ENCODE assay signal across 8 cellular contexts in the genomic region with DNA sequence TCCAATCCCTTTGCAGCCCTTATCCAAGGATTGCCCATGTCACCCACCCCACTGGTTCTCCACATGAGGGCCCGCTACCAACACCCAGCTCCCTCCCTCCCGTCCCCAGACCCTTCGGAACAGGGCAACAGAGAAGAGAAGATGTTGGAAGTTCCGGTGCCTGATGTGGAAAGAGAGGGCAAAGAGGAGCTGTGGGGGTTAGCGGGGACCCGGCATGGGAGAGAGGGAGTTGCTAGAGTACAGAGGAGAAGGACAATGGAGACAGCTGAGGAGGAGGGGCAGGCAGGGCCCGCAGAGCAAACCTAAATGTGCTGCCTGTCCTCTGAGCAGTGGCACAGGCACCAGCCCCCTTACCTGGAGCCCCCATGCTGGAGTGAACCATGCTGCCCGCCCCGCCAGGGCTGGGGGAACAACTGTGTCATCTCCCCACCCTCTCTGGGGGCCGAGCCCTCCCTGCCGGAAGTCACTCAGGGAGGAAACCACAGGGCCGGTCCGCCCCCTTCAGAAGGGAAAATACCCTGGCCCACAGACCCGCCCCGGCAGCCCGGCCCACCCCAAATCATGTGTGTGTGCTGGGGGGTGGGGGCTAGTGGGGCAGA. TPM values are rescaled to one million over a fixed set of nuclear protein-coding genes. Genes with fewer than 3 reads are reported as not detected.
DNase-seq lines count a peak whose midpoint lies in the region; ATAC-seq and TF ChIP-seq lines count a peak whose summit lies in the region.

A gene (minus strand): TSS at position 417 of the 599 bp plus-strand sequence. CDS start 35 bp downstream, at position 382.

- peak within 1 kb of the TSS; percentile 57 for H2BK120ac ChIP-seq in IMR-90 (ENCODE audit: low read depth, low read length)

- peak within 1 kb of the TSS; percentile 12 for H3K14ac ChIP-seq in IMR-90 (replicated peaks; ENCODE audit: low read depth, low read length)

- H3K36me3 Mint-ChIP-seq in activated CD8-positive, alpha-beta T cell treated with anti-CD3 and anti-CD28 coated beads for 36 hours (ENCODE audit: low read depth): peaks cover 6% of the 10 kb centered on the region

- no peaks in the 10 kb centered on the region for H3K36me3 ChIP-seq in IMR-90 (ENCODE audit: control insufficient read depth, insufficient read depth, low read length)
- no peaks in the 10 kb centered on the region for H3K36me3 ChIP-seq in osteoblast (ENCODE audit: insufficient read depth, low read length)
- no peaks in the 10 kb centered on the region for H3K36me3 ChIP-seq in tibial artery

- H2AFZ ChIP-seq in IMR-90 (replicated peaks; ENCODE audit: low read length, poor library complexity) (peak within 1 kb of the TSS; percentile 91), osteoblast (ENCODE audit: low read length) (peak within 1 kb of the TSS; percentile 85)

- H2BK15ac ChIP-seq in IMR-90 (ENCODE audit: low read depth, low read length): peak within 1 kb of the TSS; percentile 45; the same call in 2 of the 3 replicates

- TF ChIP-seq POLR2A in GM18951 (IDR thresholded peaks at IDR 0.05; ENCODE audit: extremely low read depth, insufficient read depth, insufficient read length) (peak; percentile 74), IMR-90 (IDR thresholded peaks at IDR 0.05; ENCODE audit: low read depth, low read length) (no peak)

- CTCF ChIA-PET in IMR-90 (lab: Yijun Ruan, JAX): interaction anchor here (0.6 to 2.1 kb wide), 4 partner anchors 21 to 164 kb away, joined by 3 to 6 read pairs (median 4); no protein-coding TSS in a partner anchor
- CTCF ChIA-PET in activated CD8-positive, alpha-beta T cell treated with anti-CD3 and anti-CD28 coated beads for 36 hours (lab: Charles Lee): interaction anchor here (0.6 to 6.0 kb wide), 40 partner anchors 9 to 288 kb away, joined by 3 to 70 read pairs (median 4); a partner anchor contains a TSS

- H2BK20ac ChIP-seq in IMR-90 (ENCODE audit: low read depth, low read length): peak within 1 kb of the TSS; percentile 52

- no peaks in the 10 kb centered on the region for H3K9me3 Mint-ChIP-seq in activated CD8-positive, alpha-beta T cell treated with anti-CD3 and anti-CD28 coated beads for 36 hours

- H3K4ac ChIP-seq in IMR-90 (ENCODE audit: low read depth, low read length): peak within 1 kb of the TSS; percentile 42

- H3K4me1 Mint-ChIP-seq in activated CD8-positive, alpha-beta T cell treated with anti-CD3 and anti-CD28 coated beads for 36 hours (ENCODE audit: low read depth): peaks cover 48% of the 10 kb centered on the region

- H3K79me2 ChIP-seq in osteoblast (ENCODE audit: insufficient read depth, low read length): peaks cover 3% of the 10 kb centered on the region

- BruUV-seq in IMR-90 (replicated peaks; lab: Mats Ljungman, UMichigan): no TSS peak

- ATAC-seq in IMR-90 (ENCODE audit: low read depth): no peak
- ATAC-seq in activated CD8-positive, alpha-beta T cell treated with anti-CD3 and anti-CD28 coated beads for 36 hours: peak; percentile 80

- in situ Hi-C loops in GM18951 (cut with MboI; ENCODE audit: low sequenced_read_pairs, unreplicated experiment) (no loop called here), IMR-90 (cut with MboI; ENCODE audit: low sequenced_read_pairs) (loop anchor here (10.0 kb wide), 1 partner anchor 193 kb away; a partner anchor contains a TSS)

- DNase-seq in IMR-90: no peak
- DNase-seq in activated CD8-positive, alpha-beta T cell treated with anti-CD3 and anti-CD28 coated beads for 36 hours: peak; percentile 95
- peak; percentile 44 for DNase-seq in epithelial cell of esophagus (ENCODE audit: low read depth)
- peak; percentile 87 for DNase-seq in osteoblast (ENCODE audit: insufficient read length, low spot score, missing footprints)
- DNase-seq in tibial artery: peak; percentile 56 to 70
- DNase-seq in NCI-H2196 (lab: John Stamatoyannopoulos, UW; ENCODE audit: unreplicated experiment): no peak
- DNase-seq in SK-N-DZ (ENCODE audit: low spot score): no peak

- TF ChIP-seq CTCF in IMR-90 (conservative IDR thresholded peaks at IDR 0.05; ENCODE audit: low read depth, low read length) (no peak), epithelial cell of esophagus (IDR thresholded peaks at IDR 0.05; ENCODE audit: insufficient read depth, low read depth, low read length, missing control alignments) (no peak), osteoblast (IDR thresholded peaks at IDR 0.05; ENCODE audit: extremely low read depth, low read depth, low read length) (no peak), tibial artery (IDR thresholded peaks at IDR 0.05) (no peak)
- no peak for TF ChIP-seq CTCF in activated CD8-positive, alpha-beta T cell treated with anti-CD3 and anti-CD28 coated beads for 36 hours (IDR thresholded peaks at IDR 0.05)

- peaks cover 8 to 19% of the 10 kb centered on the region in 2 experiments; a peak in 3 of 4 replicates for H3K79me1 ChIP-seq in IMR-90 (ENCODE audit: low read depth in 1 of 2, low read length in 2 of 2)

- H3K9ac ChIP-seq in IMR-90 (ENCODE audit: low read depth, low read length): no peak within 1 kb of the TSS; the same call in 1 of the 2 replicates

- H3K4me1 ChIP-seq in IMR-90 (ENCODE audit: control insufficient read depth, insufficient read depth, low read length): peaks cover 14% of the 10 kb centered on the region
- H3K4me1 ChIP-seq in osteoblast (ENCODE audit: insufficient read depth, low read length): peaks cover 19% of the 10 kb centered on the region
- H3K4me1 ChIP-seq in tibial artery: peaks cover 0 to 14% (median 12%) of the 10 kb centered on the region in 4 donors

- TF ChIP-seq RAD21 in IMR-90 (IDR thresholded peaks at IDR 0.05; ENCODE audit: low read length): no peak

- H3K23ac ChIP-seq in IMR-90 (ENCODE audit: low read depth, low read length): peak within 1 kb of the TSS; percentile 52

- intact Hi-C loops in IMR-90 (cut with micrococcal nuclease) (loop anchor here (2.0 to 10.0 kb wide), 5 partner anchors 23 to 273 kb away; a partner anchor contains a TSS), tibial artery (cut with DNase I; ENCODE audit: low total_unique reads) (loop anchor here (5.0 to 10.0 kb wide), 3 partner anchors 50 to 193 kb away; a partner anchor contains a TSS)
- intact Hi-C loops in activated CD8-positive, alpha-beta T cell treated with anti-CD3 and anti-CD28 coated beads for 36 hours (cut with micrococcal nuclease): loop anchor here (2.0 to 10.0 kb wide), 3 partner anchors 23 to 153 kb away; no protein-coding TSS in a partner anchor

- H3K4me3 ChIP-seq in IMR-90 (ENCODE audit: insufficient read depth, low read depth, low read length) (peak within 1 kb of the TSS; percentile 30; the same call in 1 of the 2 replicates), epithelial cell of esophagus (ENCODE audit: low read length) (peak within 1 kb of the TSS; percentile 35), osteoblast (ENCODE audit: insufficient read depth, low read length) (peak within 1 kb of the TSS; percentile 65), tibial artery (peak within 1 kb of the TSS; percentile 16 to 32)

- peak within 1 kb of the TSS; percentile 1 to 61; a peak in 1 of 4 replicates for H4K8ac ChIP-seq in IMR-90 (ENCODE audit: low read depth in 2 of 2, low read length in 2 of 2)

- peaks cover 13% of the 10 kb centered on the region for H3K27me3 ChIP-seq in IMR-90 (ENCODE audit: control insufficient read depth, insufficient read depth, low read length)
- H3K27me3 ChIP-seq in osteoblast (ENCODE audit: insufficient read depth, low read length): peaks cover 6% of the 10 kb centered on the region
- H3K27me3 ChIP-seq in tibial artery: peaks cover 0 to 59% of the 10 kb centered on the region in 2 donors

- peak within 1 kb of the TSS; percentile 85 for H2AK9ac ChIP-seq in IMR-90 (replicated peaks; ENCODE audit: low read depth, low read length, poor library complexity)

- H4K5ac ChIP-seq in IMR-90 (ENCODE audit: low read depth, low read length): peak within 1 kb of the TSS; percentile 33; the same call in 1 of the 2 replicates

- H3K27ac ChIP-seq in IMR-90 (ENCODE audit: insufficient read depth, low read length) (no peak within 1 kb of the TSS; the same call in 1 of the 2 replicates), osteoblast (ENCODE audit: low read depth, low read length) (no peak within 1 kb of the TSS), tibial artery (no peak within 1 kb of the TSS)

- H3K27me3 Mint-ChIP-seq in activated CD8-positive, alpha-beta T cell treated with anti-CD3 and anti-CD28 coated beads for 36 hours: no peaks in the 10 kb centered on the region

- H4K20me1 ChIP-seq in IMR-90 (ENCODE audit: insufficient read depth, low read length) (no peaks in the 10 kb centered on the region), osteoblast (ENCODE audit: insufficient read depth, low read length) (no peaks in the 10 kb centered on the region)

- H4K91ac ChIP-seq in IMR-90 (ENCODE audit: insufficient read depth, low read depth, low read length): peak within 1 kb of the TSS; percentile 83

- dilution Hi-C loops in IMR-90 (cut with HindIII; ENCODE audit: low sequenced_read_pairs, unreplicated experiment): no loop called here

- H3K4me3 Mint-ChIP-seq in activated CD8-positive, alpha-beta T cell treated with anti-CD3 and anti-CD28 coated beads for 36 hours: peak within 1 kb of the TSS; percentile 78

- H2AK5ac ChIP-seq in IMR-90 (ENCODE audit: low read depth, low read length): peak within 1 kb of the TSS; percentile 77

- H3K9me1 ChIP-seq in IMR-90 (ENCODE audit: insufficient read depth, low read length): peaks cover 12% of the 10 kb centered on the region

- WGBS in IMR-90 (ENCODE audit: extremely low coverage in 2 of 2, insufficient read length in 1 of 2), 2 experiments: no CpG with 5 or more reads among the region's 16 CpGs

- H2BK5ac ChIP-seq in IMR-90 (ENCODE audit: low read depth, low read length, poor library complexity, severe bottlenecking): no peak within 1 kb of the TSS

- peak within 1 kb of the TSS; percentile 79 for H3K27ac Mint-ChIP-seq in activated CD8-positive, alpha-beta T cell treated with anti-CD3 and anti-CD28 coated beads for 36 hours

- POLR2A ChIA-PET in IMR-90 (lab: Charles Lee; ENCODE audit: unreplicated experiment): no interaction called here
- POLR2A ChIA-PET in activated CD8-positive, alpha-beta T cell treated with anti-CD3 and anti-CD28 coated beads for 36 hours (lab: Charles Lee): interaction anchor here (0.7 to 3.1 kb wide), 8 partner anchors 9 to 115 kb away, joined by 3 to 22 read pairs (median 3); a partner anchor contains a TSS

- H3K9me3 ChIP-seq in IMR-90 (ENCODE audit: control insufficient read depth, insufficient read depth, low read length): no peaks in the 10 kb centered on the region
- no peaks in the 10 kb centered on the region for H3K9me3 ChIP-seq in osteoblast (ENCODE audit: low read depth, low read length)
- no peaks in the 10 kb centered on the region for H3K9me3 ChIP-seq in tibial artery

- no peak within 1 kb of the TSS for H3K18ac ChIP-seq in IMR-90 (ENCODE audit: low read depth, low read length)

- no peak within 1 kb of the TSS for H3K56ac ChIP-seq in IMR-90 (ENCODE audit: extremely low read depth, insufficient read depth, low read length)

- H3K4me2 ChIP-seq in IMR-90 (ENCODE audit: low read depth, low read length): peak within 1 kb of the TSS; percentile 82
- H3K4me2 ChIP-seq in osteoblast (ENCODE audit: insufficient read depth, low read length): peak within 1 kb of the TSS; percentile 86

RNA-seq across cellular contexts. Expression of the gene that starts here (rescaled TPM):
- 0.54 and 0.56 TPM in 2 replicates for total RNA-seq in IMR-90 (2012; rRNA removed)
- polyA plus RNA-seq in IMR-90 (2012; rRNA removed): 5.0 and 6.6 TPM in 2 replicates
- 1.8 and 5.3 TPM in 2 replicates for polyA plus RNA-seq in IMR-90 (2012; cell fraction: cytosol; rRNA removed)
- 11.7 and 16.9 TPM in 2 replicates for polyA plus RNA-seq in IMR-90 (2012; cell fraction: nucleus; rRNA removed; ENCODE audit: low replicate concordance)
- total RNA-seq in activated CD8-positive, alpha-beta T cell treated with anti-CD3 and anti-CD28 coated beads for 36 hours: 10 to 100 TPM; 37.7 to 40.7 TPM
- under 0.01 and 0.88 TPM in 2 replicates for total RNA-seq in osteoblast
- 7.5 and 9.4 TPM in 2 replicates for polyA plus RNA-seq in SK-N-DZ (2014; cell fraction: cytosol; rRNA removed)
- polyA plus RNA-seq in SK-N-DZ (2014; cell fraction: nucleus; rRNA removed): 11.8 and 35.8 TPM in 2 replicates

Comparison
In these comparisons a context has a peak if more than half of its experiments do, and no peak if none do; other contexts are left out.
1. RNA of the gene that starts here (total RNA-seq): 37.7 to 40.7 TPM in activated CD8-positive, alpha-beta T cell treated with anti-CD3 and anti-CD28 coated beads for 36 hours; 0.54 to 0.56 TPM in IMR-90 and under 0.01 to 0.88 TPM in osteoblast; every median in the first group is over 10 times any median in the second.
2. Peak in DNase-seq, H3K4me3 ChIP-seq and H3K4me2 ChIP-seq in osteoblast; RNA of the gene not detected or under 1 TPM.
3. DNase-seq: peak in activated CD8-positive, alpha-beta T cell treated with anti-CD3 and anti-CD28 coated beads for 36 hours (single experiment), epithelial cell of esophagus (single experiment) and tibial artery (2 of 2); none in IMR-90 (single experiment), NCI-H2196 (single experiment) and SK-N-DZ (single experiment).
4. Peak in every context shown above with its lines, with median percentiles within 50 percentile points of each other: H3K4me3 ChIP-seq.